In genomic region chr20:58810116-58810878, GRCh38 we compare ENCODE assay signal across 14 cellular contexts. TPM values are rescaled to one million over a fixed set of nuclear protein-coding genes. Genes with fewer than 3 reads are reported as not detected.
DNase-seq lines count a peak whose midpoint lies in the region; ATAC-seq lines count a peak whose summit lies in the region.
"Had no signal": no experiment of that assay in that cellular context is flagged by ENCODE, and none has a peak within 500 bp of the region (broad histone marks: within the 10 kb centered on the region; RNA-seq: fewer than 3 reads in every experiment).

No MANE protein-coding gene starts in this region.

- CTCF ChIA-PET in activated CD8-positive, alpha-beta T cell treated with anti-CD3 and anti-CD28 coated beads, Interleukin-2, amount 10 ng/mL, durations not matched to agents 7 days and 5 days (lab: Charles Lee) = no interaction called here

- H2AFZ ChIP-seq in mesenchymal stem cell (ENCODE audit: low read depth, low read length) = no peak overlapping the region

- H3K9me3 ChIP-seq in BLaER1 treated with 17β-estradiol and CSF1 and Interleukin-3, amounts not matched to agents 10 nM and 100 nM (replicated peaks in 1 of 11) = no peaks in the 10 kb centered on the region
- H3K9me3 ChIP-seq in mesenchymal stem cell (ENCODE audit: control insufficient read depth, low read length) = no peaks in the 10 kb centered on the region

- H3K4me2 ChIP-seq in BLaER1 treated with 17β-estradiol and CSF1 and Interleukin-3, amounts not matched to agents 10 nM and 100 nM = peak overlapping the region; percentile 64 to 89 (median 78)
- no peak overlapping the region for H3K4me2 ChIP-seq in mesenchymal stem cell (ENCODE audit: low read length, poor library complexity, severe bottlenecking)

- peak overlapping the region in 1 of 10 experiments; percentile 40; a peak in 2 of 20 replicates for H3K4me3 ChIP-seq in BLaER1 treated with 17β-estradiol and CSF1 and Interleukin-3, amounts not matched to agents 10 nM and 100 nM
- no peak overlapping the region for H3K4me3 ChIP-seq in mesenchymal stem cell (ENCODE audit: insufficient read depth in 1 of 2, low read depth in 1 of 2, low read length in 2 of 2)

- no peak overlapping the region for H3K4ac ChIP-seq in mesenchymal stem cell (ENCODE audit: low read depth in 1 of 2, low read length in 2 of 2)

- H3K27me3 Mint-ChIP-seq in activated CD8-positive, alpha-beta T cell treated with anti-CD3 and anti-CD28 coated beads, Interleukin-2, amount 10 ng/mL, durations not matched to agents 7 days and 5 days (ENCODE audit: low read depth) = peaks cover 56% of the 10 kb centered on the region
- H3K27me3 Mint-ChIP-seq in stimulated activated naive B cell treated with anti-CD40 and anti-IgM and Interleukin-4, amounts not matched to agents 10 μg/mL and 1 μg/mL and 100 μg/mL, for 72 hours = peaks cover 36% of the 10 kb centered on the region in 2 donors

- H3K4me1 Mint-ChIP-seq in activated CD8-positive, alpha-beta T cell treated with anti-CD3 and anti-CD28 coated beads, Interleukin-2, amount 10 ng/mL, durations not matched to agents 7 days and 5 days (ENCODE audit: low read depth) = peaks cover 14% of the 10 kb centered on the region
- no peaks in the 10 kb centered on the region for H3K4me1 Mint-ChIP-seq in stimulated activated naive B cell treated with anti-CD40 and anti-IgM and Interleukin-4, amounts not matched to agents 10 μg/mL and 1 μg/mL and 100 μg/mL, for 72 hours

- WGBS in mesenchymal stem cell = 85% methylated on average over 19 of the region's 19 CpGs

- H4K91ac ChIP-seq in mesenchymal stem cell (ENCODE audit: low read length) = no peak overlapping the region

- no peak overlapping the region for H3K23ac ChIP-seq in mesenchymal stem cell (ENCODE audit: low read length in 2 of 2)

- ATAC-seq in activated CD8-positive, alpha-beta T cell treated with anti-CD3 and anti-CD28 coated beads, Interleukin-2, amount 10 ng/mL, durations not matched to agents 7 days and 5 days = peak; percentile 53
- ATAC-seq in stimulated activated naive B cell treated with anti-CD40 and anti-IgM and Interleukin-4, amounts not matched to agents 10 μg/mL and 1 μg/mL and 100 μg/mL, for 72 hours (replicated peaks) = no peak

- H2BK120ac ChIP-seq in mesenchymal stem cell (ENCODE audit: low read depth, low read length) = no peak overlapping the region

- no peak overlapping the region for H3K18ac ChIP-seq in mesenchymal stem cell (ENCODE audit: low read depth in 1 of 2, low read length in 2 of 2)

- no peak overlapping the region for H3K14ac ChIP-seq in mesenchymal stem cell (ENCODE audit: low read length in 2 of 2)

- no peak overlapping the region for H2BK5ac ChIP-seq in mesenchymal stem cell (ENCODE audit: low read depth, low read length, poor library complexity, severe bottlenecking)

- no peaks in the 10 kb centered on the region for H3K36me3 ChIP-seq in BLaER1 treated with 17β-estradiol and CSF1 and Interleukin-3, amounts not matched to agents 10 nM and 100 nM
- no peaks in the 10 kb centered on the region for H3K36me3 ChIP-seq in mesenchymal stem cell (ENCODE audit: control insufficient read depth in 1 of 2, insufficient read depth in 2 of 2, low read depth in 1 of 2, low read length in 2 of 2)

- H3K9ac ChIP-seq in BLaER1 treated with 17β-estradiol and CSF1 and Interleukin-3, amounts not matched to agents 10 nM and 100 nM = peak overlapping the region in 2 of 11 experiments; percentile 11 to 47; a peak in 3 of 22 replicates
- peak overlapping the region; percentile 22 for H3K9ac ChIP-seq in mesenchymal stem cell (ENCODE audit: low read length)

- DNase-seq in M059J (ENCODE audit: low read depth) (peak; percentile 64), mesenchymal stem cell (no peak), NCI-H2107 (lab: John Stamatoyannopoulos, UW) (no peak), NCI-H524 (lab: John Stamatoyannopoulos, UW) (no peak), NCI-H1694 treated with DMSO at 0.1 percent for 48 hours (lab: John Stamatoyannopoulos, UW) (no peak)
- DNase-seq in activated CD8-positive, alpha-beta T cell treated with anti-CD3 and anti-CD28 coated beads, Interleukin-2, amount 10 ng/mL, durations not matched to agents 7 days and 5 days = peak; percentile 36
- DNase-seq in stimulated activated naive B cell treated with anti-CD40 and anti-IgM and Interleukin-4, amounts not matched to agents 10 μg/mL and 1 μg/mL and 100 μg/mL, for 72 hours = no peak
- DNase-seq: DMS153; glutamatergic neuron; naive thymus-derived CD8-positive, alpha-beta T cell; NCI-H748 treated with DMSO at 0.1 percent for 48 hours had no signal

- H3K9me3 Mint-ChIP-seq in activated CD8-positive, alpha-beta T cell treated with anti-CD3 and anti-CD28 coated beads, Interleukin-2, amount 10 ng/mL, durations not matched to agents 7 days and 5 days (ENCODE audit: insufficient read depth) = no peaks in the 10 kb centered on the region
- peaks cover 0 to 3% of the 10 kb centered on the region in 2 donors for H3K9me3 Mint-ChIP-seq in stimulated activated naive B cell treated with anti-CD40 and anti-IgM and Interleukin-4, amounts not matched to agents 10 μg/mL and 1 μg/mL and 100 μg/mL, for 72 hours
- H3K9me3 Mint-ChIP-seq: naive thymus-derived CD8-positive, alpha-beta T cell had no signal

- no peak overlapping the region for H2BK12ac ChIP-seq in mesenchymal stem cell (ENCODE audit: low read length in 2 of 2)

- no peaks in the 10 kb centered on the region for H3K79me1 ChIP-seq in mesenchymal stem cell (replicated peaks; ENCODE audit: low read length, poor library complexity, severe bottlenecking)

- H4K20me1 ChIP-seq in BLaER1 treated with 17β-estradiol and CSF1 and Interleukin-3, amounts not matched to agents 10 nM and 100 nM = peaks cover 0 to 16% (median 0%) of the 10 kb centered on the region in 11 experiments; a peak in 3 of 22 replicates

- no peak overlapping the region for H4K8ac ChIP-seq in mesenchymal stem cell (ENCODE audit: low read length)

- no peak overlapping the region for H2BK15ac ChIP-seq in mesenchymal stem cell (ENCODE audit: low read depth, poor library complexity, severe bottlenecking)

- H3K4me3 Mint-ChIP-seq in activated CD8-positive, alpha-beta T cell treated with anti-CD3 and anti-CD28 coated beads, Interleukin-2, amount 10 ng/mL, durations not matched to agents 7 days and 5 days = no peak overlapping the region
- H3K4me3 Mint-ChIP-seq in stimulated activated naive B cell treated with anti-CD40 and anti-IgM and Interleukin-4, amounts not matched to agents 10 μg/mL and 1 μg/mL and 100 μg/mL, for 72 hours = no peak overlapping the region
- H3K4me3 Mint-ChIP-seq: naive thymus-derived CD8-positive, alpha-beta T cell had no signal

- peaks cover 0 to 32% (median 0%) of the 10 kb centered on the region in 11 experiments; a peak in 7 of 22 replicates for H3K27me3 ChIP-seq in BLaER1 treated with 17β-estradiol and CSF1 and Interleukin-3, amounts not matched to agents 10 nM and 100 nM
- peaks cover 19 to 71% of the 10 kb centered on the region in 2 experiments for H3K27me3 ChIP-seq in mesenchymal stem cell (ENCODE audit: control insufficient read depth in 1 of 2, insufficient read depth in 1 of 2, low read length in 2 of 2)

- peaks cover 13 to 40% (median 26%) of the 10 kb centered on the region in 10 experiments for H3K4me1 ChIP-seq in BLaER1 treated with 17β-estradiol and CSF1 and Interleukin-3, amounts not matched to agents 10 nM and 100 nM
- peaks cover 6% of the 10 kb centered on the region for H3K4me1 ChIP-seq in mesenchymal stem cell (ENCODE audit: control insufficient read depth, insufficient read depth, low read depth, low read length)

- H3K27ac ChIP-seq in BLaER1 treated with 17β-estradiol and CSF1 and Interleukin-3, amounts not matched to agents 10 nM and 100 nM = peak overlapping the region in 2 of 11 experiments; percentile 22 to 25; a peak in 3 of 22 replicates
- no peak overlapping the region for H3K27ac ChIP-seq in mesenchymal stem cell (ENCODE audit: low read length, poor library complexity, severe bottlenecking)

- no peak overlapping the region for H2AK5ac ChIP-seq in mesenchymal stem cell (ENCODE audit: low read length, severe bottlenecking)

- H3K36me3 Mint-ChIP-seq in activated CD8-positive, alpha-beta T cell treated with anti-CD3 and anti-CD28 coated beads, Interleukin-2, amount 10 ng/mL, durations not matched to agents 7 days and 5 days (ENCODE audit: low read depth) = no peaks in the 10 kb centered on the region
- H3K36me3 Mint-ChIP-seq in stimulated activated naive B cell treated with anti-CD40 and anti-IgM and Interleukin-4, amounts not matched to agents 10 μg/mL and 1 μg/mL and 100 μg/mL, for 72 hours = no peaks in the 10 kb centered on the region
- H3K36me3 Mint-ChIP-seq: naive thymus-derived CD8-positive, alpha-beta T cell had no signal

- POLR2A ChIA-PET in activated CD8-positive, alpha-beta T cell treated with anti-CD3 and anti-CD28 coated beads, Interleukin-2, amount 10 ng/mL, durations not matched to agents 7 days and 5 days (lab: Charles Lee) = no interaction called here

- H3K27ac Mint-ChIP-seq in activated CD8-positive, alpha-beta T cell treated with anti-CD3 and anti-CD28 coated beads, Interleukin-2, amount 10 ng/mL, durations not matched to agents 7 days and 5 days = no peak overlapping the region
- H3K27ac Mint-ChIP-seq in stimulated activated naive B cell treated with anti-CD40 and anti-IgM and Interleukin-4, amounts not matched to agents 10 μg/mL and 1 μg/mL and 100 μg/mL, for 72 hours = no peak overlapping the region
- H3K27ac Mint-ChIP-seq: progenitor cell of endocrine pancreas had no signal

RNA-seq across cellular contexts. Expression of gene GNAS-AS1, which starts 40.4 kb away (rescaled TPM):
- 1.0 TPM in 1 of 2 replicates, not detected in the other for total RNA-seq in M059J (2014; rRNA removed; shearing (Covaris generic))
- total RNA-seq in activated CD8-positive, alpha-beta T cell treated with anti-CD3 and anti-CD28 coated beads, Interleukin-2, amount 10 ng/mL, durations not matched to agents 7 days and 5 days = 1 to 10 TPM; 1.3 to 2.0 TPM
- polyA plus RNA-seq in mesenchymal stem cell (2013, experiment 1 of 2) = 0.26 TPM
- 0.26 TPM for polyA plus RNA-seq in mesenchymal stem cell (2013, experiment 2 of 2)
- total RNA-seq: lung microvascular endothelial cell had no signal

RNA-seq across cellular contexts. Expression of gene GNAS, which starts 42.2 kb away (rescaled TPM):
- total RNA-seq in M059J (2014; rRNA removed; shearing (Covaris generic)) = 1,151 and 1,551 TPM in 2 replicates
- total RNA-seq in activated CD8-positive, alpha-beta T cell treated with anti-CD3 and anti-CD28 coated beads, Interleukin-2, amount 10 ng/mL, durations not matched to agents 7 days and 5 days = 100 to 1,000 TPM; 912 to 952 TPM
- 1,046 TPM for polyA plus RNA-seq in mesenchymal stem cell (2013, experiment 1 of 2)
- 1,042 TPM for polyA plus RNA-seq in mesenchymal stem cell (2013, experiment 2 of 2)

Comparison
In these comparisons a context has a peak if more than half of its experiments do, and no peak if none do; other contexts are left out.
1. DNase-seq: peak in M059J (single experiment) and activated CD8-positive, alpha-beta T cell treated with anti-CD3 and anti-CD28 coated beads, Interleukin-2, amount 10 ng/mL, durations not matched to agents 7 days and 5 days (single experiment); none in mesenchymal stem cell (single experiment), NCI-H2107 (single experiment), NCI-H524 (0 of 2), NCI-H1694 treated with DMSO at 0.1 percent for 48 hours (single experiment) and stimulated activated naive B cell treated with anti-CD40 and anti-IgM and Interleukin-4, amounts not matched to agents 10 μg/mL and 1 μg/mL and 100 μg/mL, for 72 hours (single experiment).